Comparison of ENCODE assay signal across 8 cellular contexts in the genomic region with DNA sequence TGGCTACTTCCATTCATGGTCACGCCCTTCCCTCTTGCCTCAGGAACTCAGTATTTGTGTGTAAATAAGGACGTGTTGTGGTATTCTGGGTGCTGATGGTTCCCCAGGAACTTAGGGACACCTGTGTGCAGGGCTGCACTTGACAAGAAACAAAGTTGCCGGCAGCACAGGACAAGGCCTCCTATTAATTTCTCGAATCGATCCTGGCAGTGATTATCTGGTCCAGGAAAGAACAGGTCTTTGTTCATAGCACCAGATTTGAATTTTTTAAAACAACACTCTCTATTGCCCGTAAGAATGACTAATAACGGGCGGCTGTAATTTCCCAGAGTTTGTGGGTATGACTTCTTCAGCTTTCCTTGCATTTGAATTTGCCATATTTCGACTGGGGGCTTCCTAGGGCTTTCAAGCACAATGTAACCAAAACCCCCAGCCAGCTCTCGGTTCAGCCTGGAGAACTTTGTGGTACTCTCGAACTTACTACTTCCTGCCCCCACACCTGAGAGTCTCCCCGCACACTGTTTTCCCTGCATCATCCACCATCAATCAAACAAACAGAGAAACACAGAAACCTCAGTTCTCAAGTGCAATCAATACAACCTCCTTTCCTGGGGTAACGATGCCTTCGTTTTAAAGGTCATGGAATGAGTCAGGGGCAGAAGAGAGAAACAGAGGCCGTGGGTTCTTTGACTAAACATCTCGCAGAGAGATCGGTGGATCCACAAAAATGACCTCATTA.
A peak's percentile ranks its signal among the peaks of the same experiment; 100 is the strongest.
DNase-seq lines count a peak whose midpoint lies in the region; ATAC-seq, FAIRE-seq and TF ChIP-seq lines count a peak whose summit lies in the region.

No MANE protein-coding gene starts in this region.

- FAIRE-seq in D721Med (lab: Jason Lieb, UNC): no peak

- H3K4me2 ChIP-seq in BLaER1 treated with 17β-estradiol and CSF1 and Interleukin-3, amounts not matched to agents 10 nM and 100 nM: peak overlapping the region; percentile 24 to 85 (median 71)

- TF ChIP-seq CTCF in D721Med (IDR thresholded peaks at IDR 0.05; ENCODE audit: insufficient read depth, missing control alignments): no peak

- peak; percentile 64 for ATAC-seq in HG02588 (IDR thresholded peaks at IDR 0.05; ENCODE audit: unreplicated experiment)

- peak; percentile 41 for DNase-seq in activated CD4-positive, alpha-beta T cell treated with anti-CD3 and anti-CD28 coated beads, Interleukin-2, amount 50 U/mL, for 1 hour
- DNase-seq in D721Med (ENCODE audit: insufficient read length, low spot score) (no peak), NCI-H446 (lab: John Stamatoyannopoulos, UW) (no peak), midbrain (lab: John Stamatoyannopoulos, UW) (no peak), G401 (ENCODE audit: low spot score) (no peak)

- H3K4me1 ChIP-seq in BLaER1 treated with 17β-estradiol and CSF1 and Interleukin-3, amounts not matched to agents 10 nM and 100 nM: peaks cover 12 to 49% (median 43%) of the 10 kb centered on the region in 10 experiments; a peak in 19 of 20 replicates
- H3K4me1 ChIP-seq in mononuclear cell (ENCODE audit: insufficient read depth, low read length): peaks cover 18% of the 10 kb centered on the region

- H3K27me3 ChIP-seq in BLaER1 treated with 17β-estradiol and CSF1 and Interleukin-3, amounts not matched to agents 10 nM and 100 nM: no peaks in the 10 kb centered on the region
- no peaks in the 10 kb centered on the region for H3K27me3 ChIP-seq in mononuclear cell (ENCODE audit: insufficient read depth, low read length)

- no peak overlapping the region for H3K9ac ChIP-seq in BLaER1 treated with 17β-estradiol and CSF1 and Interleukin-3, amounts not matched to agents 10 nM and 100 nM

- peaks cover 0 to 5% (median 0%) of the 10 kb centered on the region in 11 experiments; a peak in 1 of 22 replicates for H3K9me3 ChIP-seq in BLaER1 treated with 17β-estradiol and CSF1 and Interleukin-3, amounts not matched to agents 10 nM and 100 nM (replicated peaks in 1 of 11)
- no peaks in the 10 kb centered on the region for H3K9me3 ChIP-seq in mononuclear cell (ENCODE audit: low read depth, low read length)

- H3K36me3 ChIP-seq in BLaER1 treated with 17β-estradiol and CSF1 and Interleukin-3, amounts not matched to agents 10 nM and 100 nM: no peaks in the 10 kb centered on the region

- in situ Hi-C loops in G401 (cut with HindIII; ENCODE audit: low sequenced_read_pairs): no loop called here

- no peak overlapping the region for H3K4me3 ChIP-seq in BLaER1 treated with 17β-estradiol and CSF1 and Interleukin-3, amounts not matched to agents 10 nM and 100 nM
- H3K4me3 ChIP-seq in mononuclear cell (ENCODE audit: low read length): peak overlapping the region; percentile 10

- H4K20me1 ChIP-seq in BLaER1 treated with 17β-estradiol and CSF1 and Interleukin-3, amounts not matched to agents 10 nM and 100 nM: no peaks in the 10 kb centered on the region

- no peak overlapping the region for H3K27ac ChIP-seq in BLaER1 treated with 17β-estradiol and CSF1 and Interleukin-3, amounts not matched to agents 10 nM and 100 nM
